In genomic region chr4:3296651-3297050, GRCh38 we compare ENCODE assay signal across 32 cellular contexts. TPM values are rescaled to one million over a fixed set of nuclear protein-coding genes. Genes with fewer than 3 reads are reported as not detected.
A peak's percentile ranks its signal among the peaks of the same experiment; 100 is the strongest.
DNase-seq lines count a peak whose midpoint lies in the region; ATAC-seq and TF ChIP-seq lines count a peak whose summit lies in the region.
"Had no signal": no experiment of that assay in that cellular context is flagged by ENCODE, and none has a peak within 500 bp of the region (broad histone marks: within the 10 kb centered on the region; RNA-seq: fewer than 3 reads in every experiment).

No MANE protein-coding gene starts in this region.

- no peak for ATAC-seq in activated CD8-positive, alpha-beta memory T cell treated with anti-CD3 and anti-CD28 coated beads, Interleukin-2, amount 10 ng/mL, durations not matched to agents 7 days and 5 days
- ATAC-seq in gastroesophageal sphincter = no peak
- ATAC-seq: esophagus mucosa; naive thymus-derived CD4-positive, alpha-beta T cell; stimulated activated naive CD8-positive, alpha-beta T cell treated with anti-CD3 and anti-CD28 coated beads, Interleukin-15, amount 100 ng/mL, for 72 hours had no signal

- TF ChIP-seq EP300 in gastroesophageal sphincter (IDR thresholded peaks at IDR 0.05) = no peak

- H2BK12ac ChIP-seq in neuronal stem cell (ENCODE audit: low read length) = no peak overlapping the region

- H2AK5ac ChIP-seq in neuronal stem cell (ENCODE audit: low read depth, low read length) = no peak overlapping the region

- DNase-seq in activated CD8-positive, alpha-beta memory T cell treated with anti-CD3 and anti-CD28 coated beads, Interleukin-2, amount 10 ng/mL, durations not matched to agents 7 days and 5 days = peak; percentile 29
- DNase-seq in islet precursor cell = peak; percentile 41
- DNase-seq in neuronal stem cell (ENCODE audit: low spot score) = no peak
- no peak for DNase-seq in NCI-H1092 treated with DMSO at 0.1 percent for 48 hours (lab: John Stamatoyannopoulos, UW)
- DNase-seq in SW480 (ENCODE audit: low spot score) = no peak
- DNase-seq in GF-D8 (lab: John Stamatoyannopoulos, UW) = no peak
- DNase-seq: ACHN; activated CD4-positive, alpha-beta T cell treated with anti-CD3 and anti-CD28 coated beads, Interleukin-2, amount 50 U/mL, for 1 hour; activated CD4-positive, CD25-positive, alpha-beta regulatory T cell; activated naive CD4-positive, alpha-beta T cell treated with anti-CD3 and anti-CD28 coated beads, Interleukin-2, amount 10 ng/mL, durations not matched to agents 7 days and 5 days; COR-L47; DMS79; HCEC 1CT; midbrain; NCI-H1417 treated with DMSO at 0.1 percent for 48 hours; NCI-H2081 treated with DMSO at 0.1 percent for 48 hours; NCI-H345; NCI-H69; PC-9; SK-N-SH; spleen; stimulated activated CD4-positive, alpha-beta T cell treated with anti-CD3 and anti-CD28 coated beads, Interleukin-2, amount 100 ng/mL, for 24 hours; stimulated activated naive CD8-positive, alpha-beta T cell treated with anti-CD3 and anti-CD28 coated beads, Interleukin-15, amount 100 ng/mL, for 72 hours had no signal

- peaks cover 66% of the 10 kb centered on the region for H3K27me3 Mint-ChIP-seq in activated CD8-positive, alpha-beta memory T cell treated with anti-CD3 and anti-CD28 coated beads, Interleukin-2, amount 10 ng/mL, durations not matched to agents 7 days and 5 days

- peak overlapping the region; percentile 96 for H3K4me2 ChIP-seq in BLaER1
- no peak overlapping the region for H3K4me2 ChIP-seq in neuronal stem cell (ENCODE audit: insufficient read depth, low read length, poor library complexity, severe bottlenecking)
- H3K4me2 ChIP-seq: PC-9, SK-N-SH had no signal

- no peak overlapping the region for H3K4me3 Mint-ChIP-seq in activated CD8-positive, alpha-beta memory T cell treated with anti-CD3 and anti-CD28 coated beads, Interleukin-2, amount 10 ng/mL, durations not matched to agents 7 days and 5 days
- H3K4me3 Mint-ChIP-seq: activated naive CD4-positive, alpha-beta T cell treated with anti-CD3 and anti-CD28 coated beads, Interleukin-2, amount 10 ng/mL, durations not matched to agents 7 days and 5 days; naive thymus-derived CD4-positive, alpha-beta T cell; stimulated activated naive CD8-positive, alpha-beta T cell treated with anti-CD3 and anti-CD28 coated beads, Interleukin-15, amount 100 ng/mL, for 72 hours; T-helper 1 cell treated with Interleukin-12 subunit alpha and Interleukin-12 subunit beta and Interleukin-4 antibody, amounts not matched to agents 30 μg/mL and 1 μg/mL, for 36 hours had no signal

- H3K4me1 ChIP-seq in BLaER1 (peaks cover 86% of the 10 kb centered on the region), neuronal stem cell (ENCODE audit: control insufficient read depth in 2 of 2, insufficient read depth in 1 of 2, low read depth in 1 of 2, low read length in 2 of 2) (peaks cover 30 to 36% of the 10 kb centered on the region in 2 donors), gastroesophageal sphincter (peaks cover 0 to 49% (median 0%) of the 10 kb centered on the region in 3 donors)

- no peak overlapping the region for H3K27ac Mint-ChIP-seq in activated CD8-positive, alpha-beta memory T cell treated with anti-CD3 and anti-CD28 coated beads, Interleukin-2, amount 10 ng/mL, durations not matched to agents 7 days and 5 days
- H3K27ac Mint-ChIP-seq: activated naive CD4-positive, alpha-beta T cell treated with anti-CD3 and anti-CD28 coated beads, Interleukin-2, amount 10 ng/mL, durations not matched to agents 7 days and 5 days; activated T-helper 1 cell treated with anti-CD3 and anti-CD28 coated beads, Interleukin-12 subunit alpha, Interleukin-12 subunit beta, Interleukin-2, Interleukin-4 antibody, amounts not matched to agents 30 ng/mL and 10 ng/mL and 1 ng/mL, durations not matched to agents 14 hours and 24 hours and 36 hours; stimulated activated naive CD8-positive, alpha-beta T cell treated with anti-CD3 and anti-CD28 coated beads, Interleukin-15, amount 100 ng/mL, for 72 hours; T-helper 1 cell treated with Interleukin-12 subunit alpha and Interleukin-12 subunit beta and Interleukin-4 antibody, amounts not matched to agents 30 μg/mL and 1 μg/mL, for 36 hours had no signal

- CTCF ChIA-PET in activated CD8-positive, alpha-beta memory T cell treated with anti-CD3 and anti-CD28 coated beads, Interleukin-2, amount 10 ng/mL, durations not matched to agents 7 days and 5 days (lab: Charles Lee) = no interaction called here

- no peak overlapping the region for H2BK120ac ChIP-seq in neuronal stem cell (ENCODE audit: low read depth, low read length)

- no peak for TF ChIP-seq CTCF in gastroesophageal sphincter (IDR thresholded peaks at IDR 0.05)

- no peaks in the 10 kb centered on the region for H3K27me3 ChIP-seq in BLaER1
- no peaks in the 10 kb centered on the region for H3K27me3 ChIP-seq in neuronal stem cell (ENCODE audit: control insufficient read depth in 3 of 3, insufficient read depth in 3 of 3, low read depth in 1 of 3, low read length in 3 of 3)
- H3K27me3 ChIP-seq in gastroesophageal sphincter = no peaks in the 10 kb centered on the region
- H3K27me3 ChIP-seq: adrenal gland, right atrium auricular region, vagina had no signal

- no peak overlapping the region for H2AFZ ChIP-seq in neuronal stem cell (ENCODE audit: low read length)
- H2AFZ ChIP-seq: PC-9 had no signal

- no peak overlapping the region for H3K14ac ChIP-seq in neuronal stem cell (ENCODE audit: low read length)

- H2BK5ac ChIP-seq in neuronal stem cell (ENCODE audit: low read length) = no peak overlapping the region

- H4K20me1 ChIP-seq in BLaER1 = peaks cover 80% of the 10 kb centered on the region

- no peaks in the 10 kb centered on the region for H3K9me3 Mint-ChIP-seq in activated CD8-positive, alpha-beta memory T cell treated with anti-CD3 and anti-CD28 coated beads, Interleukin-2, amount 10 ng/mL, durations not matched to agents 7 days and 5 days (ENCODE audit: low read depth)
- H3K9me3 Mint-ChIP-seq: activated naive CD4-positive, alpha-beta T cell treated with anti-CD3 and anti-CD28 coated beads, Interleukin-2, amount 10 ng/mL, durations not matched to agents 7 days and 5 days; activated T-helper 1 cell treated with anti-CD3 and anti-CD28 coated beads, Interleukin-12 subunit alpha, Interleukin-12 subunit beta, Interleukin-2, Interleukin-4 antibody, amounts not matched to agents 30 ng/mL and 10 ng/mL and 1 ng/mL, durations not matched to agents 14 hours and 24 hours and 36 hours; T-helper 1 cell treated with Interleukin-12 subunit alpha and Interleukin-12 subunit beta and Interleukin-4 antibody, amounts not matched to agents 30 μg/mL and 1 μg/mL, for 36 hours had no signal

- H3K4ac ChIP-seq in neuronal stem cell (ENCODE audit: low read length) = no peak overlapping the region

- H3K4me1 Mint-ChIP-seq in activated CD8-positive, alpha-beta memory T cell treated with anti-CD3 and anti-CD28 coated beads, Interleukin-2, amount 10 ng/mL, durations not matched to agents 7 days and 5 days = peaks cover 10% of the 10 kb centered on the region

- H3K23ac ChIP-seq in neuronal stem cell (ENCODE audit: low read depth, low read length, poor library complexity) = no peak overlapping the region

- no peak overlapping the region for H3K9ac ChIP-seq in BLaER1
- H3K9ac ChIP-seq in neuronal stem cell (ENCODE audit: low read depth, low read length, poor library complexity) = no peak overlapping the region
- H3K9ac ChIP-seq: SK-N-SH had no signal

- H3K9me3 ChIP-seq in BLaER1 = peaks cover 23% of the 10 kb centered on the region
- peaks cover 0 to 19% of the 10 kb centered on the region in 2 donors for H3K9me3 ChIP-seq in neuronal stem cell (replicated peaks in 1 of 2; ENCODE audit: control insufficient read depth in 2 of 2, insufficient read depth in 1 of 2, low read depth in 1 of 2, low read length in 2 of 2)
- peaks cover 0 to 15% (median 0%) of the 10 kb centered on the region in 3 donors for H3K9me3 ChIP-seq in gastroesophageal sphincter
- H3K9me3 ChIP-seq: adrenal gland, right atrium auricular region, SK-N-SH, spleen, vagina had no signal

- peak overlapping the region; percentile 34 for H3K18ac ChIP-seq in neuronal stem cell (ENCODE audit: low read length)

- no peaks in the 10 kb centered on the region for H3K36me3 Mint-ChIP-seq in activated CD8-positive, alpha-beta memory T cell treated with anti-CD3 and anti-CD28 coated beads, Interleukin-2, amount 10 ng/mL, durations not matched to agents 7 days and 5 days

- WGBS in neuronal stem cell (ENCODE audit: extremely low coverage in 2 of 2, insufficient read length in 2 of 2, insufficient replicate concordance in 1 of 2), 2 donors = no CpG with 5 or more reads among the region's 8 CpGs
- 80 to 94% methylated on average over 2 to 4 of the region's 8 CpGs for whole genome bisulfite sequencing in gastroesophageal sphincter (ENCODE audit: low coverage in 1 of 2), 2 donors

- peaks cover 23% of the 10 kb centered on the region for H3K79me1 ChIP-seq in neuronal stem cell (ENCODE audit: low read depth, low read length)

- peak overlapping the region; percentile 32; the same call in 1 of the 2 replicates for H3K27ac ChIP-seq in BLaER1
- no peak overlapping the region for H3K27ac ChIP-seq in neuronal stem cell (replicated peaks; ENCODE audit: low read length)
- no peak overlapping the region for H3K27ac ChIP-seq in gastroesophageal sphincter
- H3K27ac ChIP-seq: adrenal gland, PC-9, right atrium auricular region, spleen, vagina had no signal

- TF ChIP-seq POLR2A in gastroesophageal sphincter (IDR thresholded peaks at IDR 0.05) = no peak

- H4K8ac ChIP-seq in neuronal stem cell (ENCODE audit: low read depth, low read length) = no peak overlapping the region

- H3K4me3 ChIP-seq in BLaER1 (0 out of 2 replicates have a peak overlapping the region, but pooled peaks have one; percentile 10), neuronal stem cell (ENCODE audit: low read length in 2 of 2) (no peak overlapping the region), gastroesophageal sphincter (no peak overlapping the region)
- H3K4me3 ChIP-seq: adrenal gland, PC-9, right atrium auricular region, spleen, vagina had no signal

- no peak overlapping the region for H4K91ac ChIP-seq in neuronal stem cell (ENCODE audit: low read depth, low read length, poor library complexity)

- H2BK15ac ChIP-seq in neuronal stem cell (ENCODE audit: low read length) = no peak overlapping the region

- H3K36me3 ChIP-seq in BLaER1 (peaks cover 24% of the 10 kb centered on the region), neuronal stem cell (replicated peaks in 1 of 2; ENCODE audit: control insufficient read depth in 2 of 2, insufficient read depth in 2 of 2, low read length in 2 of 2) (peaks cover 0 to 3% of the 10 kb centered on the region in 2 donors), gastroesophageal sphincter (peaks cover 0 to 7% of the 10 kb centered on the region in 2 donors)
- H3K36me3 ChIP-seq: adrenal gland, right atrium auricular region, spleen, vagina had no signal

RNA-seq across cellular contexts. Expression of gene RGS12, which starts 3.8 kb away (rescaled TPM):
- 1 to 10 TPM; 2.1 to 5.0 TPM for total RNA-seq in activated CD8-positive, alpha-beta memory T cell treated with anti-CD3 and anti-CD28 coated beads, Interleukin-2, amount 10 ng/mL, durations not matched to agents 7 days and 5 days
- polyA plus RNA-seq in neuronal stem cell (2013, experiment 1 of 2) = 26.5 TPM
- 27.6 TPM for polyA plus RNA-seq in neuronal stem cell (2013, experiment 2 of 2)
- 10 to 100 TPM; 24.1 to 32.7 (median 29.1) TPM for total RNA-seq in gastroesophageal sphincter

RNA-seq across cellular contexts. Expression of gene MSANTD1, which starts 47.7 kb away (rescaled TPM):
- total RNA-seq in activated CD8-positive, alpha-beta memory T cell treated with anti-CD3 and anti-CD28 coated beads, Interleukin-2, amount 10 ng/mL, durations not matched to agents 7 days and 5 days = under 1 TPM; 0.73 to 0.82 TPM
- 0.13 TPM for polyA plus RNA-seq in neuronal stem cell (2013, experiment 1 of 2)
- 0.12 TPM for polyA plus RNA-seq in neuronal stem cell (2013, experiment 2 of 2)
- 1 to 10 TPM in 2 of 4 donors, under 1 TPM in 1, not detected in 1; 0.78 to 6.9 (median 1.5) TPM for total RNA-seq in gastroesophageal sphincter
- total RNA-seq: right atrium auricular region had no signal
- polyA plus RNA-seq: naive thymus-derived CD4-positive, alpha-beta T cell had no signal

Comparison
In these comparisons a context has a peak if more than half of its experiments do, and no peak if none do; other contexts are left out.
1. DNase-seq: peak in activated CD8-positive, alpha-beta memory T cell treated with anti-CD3 and anti-CD28 coated beads, Interleukin-2, amount 10 ng/mL, durations not matched to agents 7 days and 5 days (single experiment) and islet precursor cell (single experiment); none in neuronal stem cell (single experiment), NCI-H1092 treated with DMSO at 0.1 percent for 48 hours (single experiment), SW480 (single experiment) and GF-D8 (single experiment).
2. RNA of gene RGS12, which starts 3.8 kb away (total RNA-seq): 24.1 to 32.7 TPM in gastroesophageal sphincter; 2.1 to 5.0 TPM in activated CD8-positive, alpha-beta memory T cell treated with anti-CD3 and anti-CD28 coated beads, Interleukin-2, amount 10 ng/mL, durations not matched to agents 7 days and 5 days; every median in the first group is over 4 times any median in the second.